In genomic region chr22:38202437-38203089, GRCh38 we compare ENCODE assay signal across 1 cellular context.
A peak's percentile ranks its signal among the peaks of the same experiment; 100 is the strongest.
TF ChIP-seq lines count a peak whose summit lies in the region.

No MANE protein-coding gene starts in this region.

TF ChIP-seq in HepG2, 621 proteins besides CTCF, POLR2A, EP300 and RAD21 (continued from another document and continues in another):
- TF ChIP-seq ZNF678 (CRISPR knock-in tag; IDR thresholded peaks at IDR 0.05) (0 out of 2 replicates have a peak, but pooled peaks have one; percentile 5), JUN (CRISPR knock-in tag; IDR thresholded peaks at IDR 0.05) (no peak), ZBTB40 (IDR thresholded peaks at IDR 0.05) (no peak), ZBTB40 (CRISPR knock-in tag; IDR thresholded peaks at IDR 0.05) (no peak), FLYWCH1 (CRISPR knock-in tag; IDR thresholded peaks at IDR 0.05) (no peak), NCOR1 (IDR thresholded peaks at IDR 0.05; ENCODE audit: borderline replicate concordance, low read length) (no peak), U2AF2 (IDR thresholded peaks at IDR 0.05; ENCODE audit: low read depth, low read length) (no peak), ZNF749 (CRISPR knock-in tag; IDR thresholded peaks at IDR 0.05; ENCODE audit: borderline replicate concordance) (no peak), HIVEP1 (CRISPR knock-in tag; IDR thresholded peaks at IDR 0.05) (peak; percentile 90), SMARCC2 (IDR thresholded peaks at IDR 0.05) (no peak), FOXO4 (CRISPR knock-in tag; conservative IDR thresholded peaks at IDR 0.05) (peak; percentile 81; the same call in 1 of the 2 replicates), NFRKB (IDR thresholded peaks at IDR 0.05) (no peak), BHLHE40 (IDR thresholded peaks at IDR 0.05; ENCODE audit: low read length) (peak; percentile 2; the same call in 1 of the 2 replicates), ZNF850 (CRISPR knock-in tag; conservative IDR thresholded peaks at IDR 0.05) (0 out of 2 replicates have a peak, but pooled peaks have one; percentile 46), ZNF205 (CRISPR knock-in tag; IDR thresholded peaks at IDR 0.05) (no peak), MLXIP (CRISPR knock-in tag; IDR thresholded peaks at IDR 0.05; ENCODE audit: borderline replicate concordance) (peak; percentile 29; the same call in 1 of the 2 replicates), SIN3B (IDR thresholded peaks at IDR 0.05; ENCODE audit: low read length) (no peak), MYPOP (CRISPR knock-in tag; IDR thresholded peaks at IDR 0.05) (no peak), ZNF143 (CRISPR knock-in tag; IDR thresholded peaks at IDR 0.05) (0 out of 2 replicates have a peak, but pooled peaks have one; percentile 17), HNF4G (IDR thresholded peaks at IDR 0.05; ENCODE audit: borderline replicate concordance, low read depth, low read length) (no peak), HNF4G (CRISPR knock-in tag; IDR thresholded peaks at IDR 0.05; ENCODE audit: borderline replicate concordance, low read depth) (0 out of 2 replicates have a peak, but pooled peaks have one; percentile 3), MED13 (CRISPR knock-in tag; IDR thresholded peaks at IDR 0.05) (no peak), CAMTA2 (CRISPR knock-in tag; IDR thresholded peaks at IDR 0.05; ENCODE audit: borderline replicate concordance) (no peak; the same call in 1 of the 2 replicates), ZNF230 (CRISPR knock-in tag; IDR thresholded peaks at IDR 0.05) (no peak), ZNF687 (CRISPR knock-in tag; IDR thresholded peaks at IDR 0.05) (peak; percentile 74), FOXP4 (CRISPR knock-in tag; IDR thresholded peaks at IDR 0.05) (peak; percentile 30), ZNF431 (CRISPR knock-in tag; IDR thresholded peaks at IDR 0.05; ENCODE audit: borderline replicate concordance, low read depth) (no peak), NPAS2 (CRISPR knock-in tag; IDR thresholded peaks at IDR 0.05; ENCODE audit: borderline replicate concordance) (no peak)
